ENCODE assay signal across 2 cellular contexts in the genomic region with DNA sequence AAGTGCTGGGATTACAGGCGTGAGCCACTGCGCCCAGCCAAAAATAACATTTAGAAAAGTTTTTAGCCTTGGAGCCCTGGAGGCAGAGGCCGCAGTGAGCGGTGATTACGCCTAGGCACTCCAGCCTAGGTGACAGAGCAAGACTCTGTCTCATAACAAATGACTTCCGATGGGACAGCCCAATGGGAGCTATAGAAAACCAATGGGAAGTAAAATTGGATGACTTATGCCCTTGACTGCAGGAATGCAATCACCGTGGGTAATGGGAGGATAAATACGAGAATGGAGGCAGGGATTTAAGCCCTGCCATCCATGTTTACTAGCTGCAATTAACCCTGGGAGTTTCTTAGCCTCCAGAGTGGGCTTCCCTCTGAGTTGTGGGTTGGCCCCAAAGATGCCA.
A peak's percentile ranks its signal among the peaks of the same experiment; 100 is the strongest.
TF ChIP-seq lines count a peak whose summit lies in the region.

No MANE protein-coding gene starts in this region.

TF ChIP-seq in HEK293T, 16 proteins besides CTCF, POLR2A, EP300 and RAD21 (continued from another document):
- TF ChIP-seq PKNOX1 (IDR thresholded peaks at IDR 0.05) (peak; percentile 86), ZNF384 (IDR thresholded peaks at IDR 0.05) (no peak), NFRKB (IDR thresholded peaks at IDR 0.05) (no peak), L3MBTL2 (conservative IDR thresholded peaks at IDR 0.05) (no peak)
TF ChIP-seq in HEK293T: peak in this region for 1.

TF ChIP-seq in SK-N-SH, 30 proteins besides CTCF, POLR2A, EP300 and RAD21 (continued from another document):
- TF ChIP-seq, protein P1, sequence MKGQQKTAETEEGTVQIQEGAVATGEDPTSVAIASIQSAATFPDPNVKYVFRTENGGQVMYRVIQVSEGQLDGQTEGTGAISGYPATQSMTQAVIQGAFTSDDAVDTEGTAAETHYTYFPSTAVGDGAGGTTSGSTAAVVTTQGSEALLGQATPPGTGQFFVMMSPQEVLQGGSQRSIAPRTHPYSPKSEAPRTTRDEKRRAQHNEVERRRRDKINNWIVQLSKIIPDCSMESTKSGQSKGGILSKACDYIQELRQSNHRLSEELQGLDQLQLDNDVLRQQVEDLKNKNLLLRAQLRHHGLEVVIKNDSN (IDR thresholded peaks at IDR 0.05; ENCODE audit: borderline replicate concordance, low read depth), result no peak
- no peak for TF ChIP-seq GABPA (IDR thresholded peaks at IDR 0.05; ENCODE audit: low read depth)
- TF ChIP-seq IRF3 (IDR thresholded peaks at IDR 0.05; ENCODE audit: low read depth, low read length), result no peak
TF ChIP-seq in SK-N-SH: peak in this region for 0.
